17 cellular contexts compared by ENCODE assay signal in the genomic region with DNA sequence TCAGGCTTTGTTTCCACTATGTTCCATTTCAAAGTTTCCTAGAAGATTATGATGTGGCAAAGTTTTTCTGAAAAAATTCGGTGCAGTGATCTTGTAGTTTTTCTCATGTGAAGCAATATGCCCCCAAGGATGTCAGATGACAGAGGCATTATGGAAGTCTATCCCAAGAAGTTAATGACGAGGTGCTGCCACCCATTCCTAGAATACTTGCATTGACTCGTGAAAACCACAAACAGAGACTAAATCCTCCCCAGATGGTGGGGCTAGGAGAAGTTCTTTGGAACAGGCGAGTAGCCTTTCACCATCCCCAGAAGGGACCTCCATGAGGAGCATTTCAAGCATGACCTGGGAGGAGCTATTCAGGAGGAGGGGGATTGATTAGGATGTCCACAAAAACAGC.
"Had no signal": no experiment of that assay in that cellular context is flagged by ENCODE, and none has a peak within 500 bp of the region (broad histone marks: within the 10 kb centered on the region; RNA-seq: fewer than 3 reads in every experiment).

No MANE protein-coding gene starts in this region.

- H3K27me3 Mint-ChIP-seq: stimulated activated naive CD8-positive, alpha-beta T cell treated with anti-CD3 and anti-CD28 coated beads, Interleukin-15, amount 100 ng/mL, for 72 hours had no signal

- H3K4me3 Mint-ChIP-seq: activated CD8-positive, alpha-beta memory T cell treated with anti-CD3 and anti-CD28 coated beads, Interleukin-2, amount 10 ng/mL, durations not matched to agents 7 days and 5 days; activated naive CD4-positive, alpha-beta T cell treated with anti-CD3 and anti-CD28 coated beads, Interleukin-2, amount 50 U/mL, for 24 hours; activated T-cell treated with anti-CD3 and anti-CD28 coated beads, Interleukin-2, amount 50 U/mL, for 24 hours; endodermal cell; stimulated activated naive CD8-positive, alpha-beta T cell treated with anti-CD3 and anti-CD28 coated beads, Interleukin-15, amount 100 ng/mL, for 72 hours had no signal

- H3K9me3 ChIP-seq: testis had no signal

- ATAC-seq: activated CD8-positive, alpha-beta memory T cell treated with anti-CD3 and anti-CD28 coated beads, Interleukin-2, amount 10 ng/mL, durations not matched to agents 7 days and 5 days; stimulated activated naive CD8-positive, alpha-beta T cell treated with anti-CD3 and anti-CD28 coated beads, Interleukin-15, amount 100 ng/mL, for 72 hours had no signal

- H3K27me3 ChIP-seq: brain microvascular endothelial cell, testis had no signal

- H3K27ac Mint-ChIP-seq: activated CD8-positive, alpha-beta memory T cell treated with anti-CD3 and anti-CD28 coated beads, Interleukin-2, amount 10 ng/mL, durations not matched to agents 7 days and 5 days; activated naive CD4-positive, alpha-beta T cell treated with anti-CD3 and anti-CD28 coated beads, Interleukin-2, amount 50 U/mL, for 24 hours; activated T-cell treated with anti-CD3 and anti-CD28 coated beads, Interleukin-2, amount 50 U/mL, for 24 hours; endodermal cell; stimulated activated naive CD8-positive, alpha-beta T cell treated with anti-CD3 and anti-CD28 coated beads, Interleukin-15, amount 100 ng/mL, for 72 hours had no signal

- H3K79me2 ChIP-seq: parathyroid adenoma had no signal

- H2AFZ ChIP-seq: parathyroid adenoma had no signal

- H3K36me3 ChIP-seq: brain microvascular endothelial cell had no signal

- DNase-seq: activated CD4-positive, alpha-beta T cell treated with anti-CD3 and anti-CD28 coated beads, Interleukin-2, amount 50 U/mL, for 4 hours; activated CD4-positive, CD25-positive, alpha-beta regulatory T cell treated with anti-CD3 and anti-CD28 coated beads, Interleukin-2, amount 50 U/mL, for 72 hours; activated CD8-positive, alpha-beta memory T cell treated with anti-CD3 and anti-CD28 coated beads, Interleukin-2, amount 10 ng/mL, durations not matched to agents 7 days and 5 days; activated effector memory CD4-positive, alpha-beta T cell treated with Interleukin-2 at 50 U/mL for 16 hours; activated T-cell treated with anti-CD3 and anti-CD28 coated beads, Interleukin-2, amount 50 U/mL, for 24 hours; amygdala; brain microvascular endothelial cell; endodermal cell; hippocampal formation; kidney glomerular epithelial cell; midbrain; stimulated activated CD4-positive, alpha-beta T cell treated with anti-CD3 and anti-CD28 coated beads, Interleukin-15, amount 100 ng/mL, for 24 hours; stimulated activated CD4-positive, alpha-beta T cell treated with anti-CD3 and anti-CD28 coated beads, Interleukin-4, amount 100 ng/mL, for 24 hours; stimulated activated naive CD8-positive, alpha-beta T cell treated with anti-CD3 and anti-CD28 coated beads, Interleukin-15, amount 100 ng/mL, for 72 hours; testis had no signal

- H3K4me1 Mint-ChIP-seq: activated CD8-positive, alpha-beta memory T cell treated with anti-CD3 and anti-CD28 coated beads, Interleukin-2, amount 10 ng/mL, durations not matched to agents 7 days and 5 days; activated naive CD4-positive, alpha-beta T cell treated with anti-CD3 and anti-CD28 coated beads, Interleukin-2, amount 50 U/mL, for 24 hours; stimulated activated naive CD8-positive, alpha-beta T cell treated with anti-CD3 and anti-CD28 coated beads, Interleukin-15, amount 100 ng/mL, for 72 hours had no signal

- H3K27ac ChIP-seq: brain microvascular endothelial cell, parathyroid adenoma, testis had no signal

- H3K4me3 ChIP-seq: testis had no signal

- H3K9ac ChIP-seq: parathyroid adenoma had no signal

- H3K4me1 ChIP-seq: parathyroid adenoma had no signal
